Comparison of ENCODE assay signal across 22 cellular contexts in the genomic region with DNA sequence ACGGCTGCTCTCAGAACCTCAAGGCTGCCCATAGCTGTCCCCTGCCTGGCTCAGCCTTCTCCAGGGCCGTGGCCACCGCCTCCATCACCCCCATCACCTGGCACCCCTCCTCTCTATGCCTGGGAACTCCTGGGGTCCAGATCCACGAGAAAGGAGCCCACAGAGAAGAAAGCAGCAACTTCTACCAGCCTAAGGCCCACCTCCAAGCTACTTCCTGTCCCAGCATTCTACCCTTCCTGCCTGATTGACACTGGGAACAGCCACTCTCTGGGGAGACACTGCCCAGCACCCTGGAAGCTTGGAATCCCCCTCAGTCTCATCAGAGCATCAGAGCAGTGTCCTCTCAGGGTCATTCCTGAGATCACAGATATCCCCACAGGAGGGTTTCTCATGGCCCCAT. TPM values are rescaled to one million over a fixed set of nuclear protein-coding genes. Genes with fewer than 3 reads are reported as not detected.
DNase-seq lines count a peak whose midpoint lies in the region; ATAC-seq and TF ChIP-seq lines count a peak whose summit lies in the region.
"Had no signal": no experiment of that assay in that cellular context is flagged by ENCODE, and none has a peak within 500 bp of the region (broad histone marks: within the 10 kb centered on the region; RNA-seq: fewer than 3 reads in every experiment).

No MANE protein-coding gene starts in this region.

- H4K5ac ChIP-seq in IMR-90 (ENCODE audit: low read depth, low read length): no peak overlapping the region

- no peak overlapping the region for H2BK5ac ChIP-seq in IMR-90 (ENCODE audit: low read depth, low read length, poor library complexity, severe bottlenecking)

- BruUV-seq in IMR-90 (replicated peaks; lab: Mats Ljungman, UMichigan): no TSS peak

- in situ Hi-C loops in IMR-90 (cut with MboI; ENCODE audit: low sequenced_read_pairs): no loop called here

- no peaks in the 10 kb centered on the region for H3K9me3 Mint-ChIP-seq in T-cell
- H3K9me3 Mint-ChIP-seq: stimulated activated naive CD8-positive, alpha-beta T cell treated with anti-CD3 and anti-CD28 coated beads, Interleukin-15, Interleukin-2, amounts not matched to agents 100 ng/mL and 50 ng/mL, for 24 hours had no signal

- no peak overlapping the region for H2BK120ac ChIP-seq in IMR-90 (ENCODE audit: low read depth, low read length)

- no peaks in the 10 kb centered on the region for H3K4me1 ChIP-seq in IMR-90 (ENCODE audit: control insufficient read depth, insufficient read depth, low read length)
- H3K4me1 ChIP-seq in colonic mucosa: no peaks in the 10 kb centered on the region
- H3K4me1 ChIP-seq: uterus had no signal

- ATAC-seq in GM18907 (IDR thresholded peaks at IDR 0.05; ENCODE audit: unreplicated experiment) (peak; percentile 47), IMR-90 (ENCODE audit: low read depth) (no peak), Right ventricle myocardium superior (ENCODE audit: poor library complexity) (no peak), T-cell (replicated peaks in 1 of 4) (no peak)
- ATAC-seq: mucosa of descending colon had no signal

- peaks cover 0 to 7% of the 10 kb centered on the region in 2 donors for H3K27me3 Mint-ChIP-seq in T-cell

- H3K27ac ChIP-seq in IMR-90 (ENCODE audit: insufficient read depth, low read length) (no peak overlapping the region), colonic mucosa (no peak overlapping the region)
- H3K27ac ChIP-seq: ascending aorta, coronary artery, ovary, PC-9, uterus had no signal

- H3K4me3 ChIP-seq in IMR-90 (ENCODE audit: insufficient read depth, low read depth, low read length) (no peak overlapping the region), colonic mucosa (no peak overlapping the region)
- H3K4me3 ChIP-seq: ascending aorta, coronary artery, mucosa of descending colon, ovary, PC-9, uterus had no signal

- intact Hi-C loops in IMR-90 (cut with micrococcal nuclease): no loop called here
- intact Hi-C loops in colonic mucosa (cut with DNase I): no loop called here
- intact Hi-C loops in Right ventricle myocardium superior (cut with DNase I): no loop called here

- no peaks in the 10 kb centered on the region for H3K36me3 Mint-ChIP-seq in T-cell

- no peak overlapping the region for H2BK20ac ChIP-seq in IMR-90 (ENCODE audit: low read depth, low read length)

- H3K14ac ChIP-seq in IMR-90 (replicated peaks; ENCODE audit: low read depth, low read length): no peak overlapping the region

- TF ChIP-seq CTCF in IMR-90 (conservative IDR thresholded peaks at IDR 0.05; ENCODE audit: low read depth, low read length) (no peak), colonic mucosa (IDR thresholded peaks at IDR 0.05) (no peak)

- no peaks in the 10 kb centered on the region for H3K36me3 ChIP-seq in IMR-90 (ENCODE audit: control insufficient read depth, insufficient read depth, low read length)
- no peaks in the 10 kb centered on the region for H3K36me3 ChIP-seq in colonic mucosa
- H3K36me3 ChIP-seq: ascending aorta, ovary, uterus had no signal

- no peak overlapping the region for H3K18ac ChIP-seq in IMR-90 (ENCODE audit: low read depth, low read length)

- H4K8ac ChIP-seq in IMR-90 (ENCODE audit: low read depth in 2 of 2, low read length in 2 of 2): no peak overlapping the region

- H3K4me3 Mint-ChIP-seq in T-cell: no peak overlapping the region
- H3K4me3 Mint-ChIP-seq: stimulated activated naive CD8-positive, alpha-beta T cell treated with anti-CD3 and anti-CD28 coated beads, Interleukin-15, Interleukin-2, amounts not matched to agents 100 ng/mL and 50 ng/mL, for 24 hours had no signal

- TF ChIP-seq RAD21 in IMR-90 (IDR thresholded peaks at IDR 0.05; ENCODE audit: low read length): no peak

- POLR2A ChIA-PET in IMR-90 (lab: Charles Lee; ENCODE audit: unreplicated experiment) (no interaction called here), T-cell (lab: Charles Lee) (interaction anchor here in 1 of 2 donors (0.6 kb wide), 1 partner anchor 215 kb away, joined by 16 read pairs; no protein-coding TSS in a partner anchor)

- peak overlapping the region; percentile 58 for H2AFZ ChIP-seq in IMR-90 (replicated peaks; ENCODE audit: low read length, poor library complexity)
- H2AFZ ChIP-seq: PC-9 had no signal

- no peak overlapping the region for H4K91ac ChIP-seq in IMR-90 (ENCODE audit: insufficient read depth, low read depth, low read length)

- H2AK9ac ChIP-seq in IMR-90 (replicated peaks; ENCODE audit: low read depth, low read length, poor library complexity): no peak overlapping the region

- no peak overlapping the region for H3K23ac ChIP-seq in IMR-90 (ENCODE audit: low read depth, low read length)

- H3K4me2 ChIP-seq in IMR-90 (ENCODE audit: low read depth, low read length): no peak overlapping the region
- H3K4me2 ChIP-seq: PC-9 had no signal

- H3K9me3 ChIP-seq in IMR-90 (ENCODE audit: control insufficient read depth, insufficient read depth, low read length) (no peaks in the 10 kb centered on the region), colonic mucosa (no peaks in the 10 kb centered on the region)
- H3K9me3 ChIP-seq: ascending aorta, mucosa of descending colon, ovary, uterus had no signal

- TF ChIP-seq POLR2A in IMR-90 (IDR thresholded peaks at IDR 0.05; ENCODE audit: low read depth, low read length): no peak

- H3K9me1 ChIP-seq in IMR-90 (ENCODE audit: insufficient read depth, low read length): peaks cover 4% of the 10 kb centered on the region; the same call in 1 of the 2 replicates

- no peak overlapping the region for H2AK5ac ChIP-seq in IMR-90 (ENCODE audit: low read depth, low read length)

- H3K27me3 ChIP-seq in IMR-90 (ENCODE audit: control insufficient read depth, insufficient read depth, low read length): peaks cover 34% of the 10 kb centered on the region
- H3K27me3 ChIP-seq in colonic mucosa: no peaks in the 10 kb centered on the region
- H3K27me3 ChIP-seq: ascending aorta, ovary, uterus had no signal

- no peaks in the 10 kb centered on the region for H4K20me1 ChIP-seq in IMR-90 (ENCODE audit: insufficient read depth, low read length)

- WGBS in IMR-90 (ENCODE audit: extremely low coverage in 2 of 2, insufficient read length in 1 of 2), 2 experiments: no CpG with 5 or more reads among the region's 4 CpGs

- H3K9ac ChIP-seq in IMR-90 (ENCODE audit: low read depth, low read length): no peak overlapping the region
- H3K9ac ChIP-seq in colonic mucosa (ENCODE audit: low read depth in 2 of 2, low read length in 2 of 2): no peak overlapping the region

- no peaks in the 10 kb centered on the region for H3K79me1 ChIP-seq in IMR-90 (ENCODE audit: low read depth in 1 of 2, low read length in 2 of 2)

- DNase-seq in Daoy (ENCODE audit: low read depth): peak; percentile 16
- DNase-seq in IMR-90: peak; percentile 1
- DNase-seq in colonic mucosa: peak; percentile 13
- no peak for DNase-seq in Right ventricle myocardium superior
- DNase-seq in epidermal melanocyte (ENCODE audit: insufficient read length, low spot score): no peak
- no peak for DNase-seq in retina
- no peak for DNase-seq in T-cell
- DNase-seq: activated gamma-delta T cell, DMS153, glutamatergic neuron, mucosa of descending colon, NCI-H1105 treated with DMSO at 0.1 percent for 48 hours, NCI-H345, ovary, PC-9, small intestine, SW 1271, uterus had no signal

- no peak overlapping the region for H3K27ac Mint-ChIP-seq in T-cell
- H3K27ac Mint-ChIP-seq: stimulated activated naive CD8-positive, alpha-beta T cell treated with anti-CD3 and anti-CD28 coated beads, Interleukin-15, Interleukin-2, amounts not matched to agents 100 ng/mL and 50 ng/mL, for 24 hours had no signal

- dilution Hi-C loops in IMR-90 (cut with HindIII; ENCODE audit: low sequenced_read_pairs, unreplicated experiment): no loop called here

- H3K4ac ChIP-seq in IMR-90 (ENCODE audit: low read depth, low read length): no peak overlapping the region

- peaks cover 20 to 35% (median 21%) of the 10 kb centered on the region in 3 donors for H3K4me1 Mint-ChIP-seq in T-cell

- H2BK15ac ChIP-seq in IMR-90 (ENCODE audit: low read depth, low read length): no peak overlapping the region

- CTCF ChIA-PET in IMR-90 (lab: Yijun Ruan, JAX) (no interaction called here), T-cell (lab: Charles Lee) (no interaction called here)

- no peak overlapping the region for H3K56ac ChIP-seq in IMR-90 (ENCODE audit: extremely low read depth, insufficient read depth, low read length)

TF ChIP-seq in IMR-90, 13 proteins besides CTCF, POLR2A, EP300 and RAD21 (continues in another document):
- TF ChIP-seq FOS (IDR thresholded peaks at IDR 0.05; ENCODE audit: low read depth, low read length) (no peak), NFE2L2 (IDR thresholded peaks at IDR 0.05; ENCODE audit: low read depth, low read length) (no peak), MXI1 (IDR thresholded peaks at IDR 0.05; ENCODE audit: borderline replicate concordance, low read depth, low read length) (no peak), CEBPB (IDR thresholded peaks at IDR 0.05; ENCODE audit: low read depth, low read length) (no peak), MAFK (IDR thresholded peaks at IDR 0.05; ENCODE audit: low read depth, low read length) (no peak), BHLHE40 (IDR thresholded peaks at IDR 0.05; ENCODE audit: low read depth, low read length) (no peak), CHD1 (IDR thresholded peaks at IDR 0.05; ENCODE audit: low read depth, low read length) (no peak), RCOR1 (IDR thresholded peaks at IDR 0.05; ENCODE audit: insufficient replicate concordance, low read length) (no peak), SMC3 (IDR thresholded peaks at IDR 0.05; ENCODE audit: low read depth, low read length) (no peak), RFX5 (IDR thresholded peaks at IDR 0.05; ENCODE audit: low read depth, low read length) (no peak)
- TF ChIP-seq, protein P1, sequence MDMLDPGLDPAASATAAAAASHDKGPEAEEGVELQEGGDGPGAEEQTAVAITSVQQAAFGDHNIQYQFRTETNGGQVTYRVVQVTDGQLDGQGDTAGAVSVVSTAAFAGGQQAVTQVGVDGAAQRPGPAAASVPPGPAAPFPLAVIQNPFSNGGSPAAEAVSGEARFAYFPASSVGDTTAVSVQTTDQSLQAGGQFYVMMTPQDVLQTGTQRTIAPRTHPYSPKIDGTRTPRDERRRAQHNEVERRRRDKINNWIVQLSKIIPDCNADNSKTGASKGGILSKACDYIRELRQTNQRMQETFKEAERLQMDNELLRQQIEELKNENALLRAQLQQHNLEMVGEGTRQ (IDR thresholded peaks at IDR 0.05; ENCODE audit: low read depth, low read length): no peak

RNA-seq across cellular contexts. Expression of a gene that starts 36.9 kb away (rescaled TPM):
- total RNA-seq in Daoy (2014; rRNA removed; shearing (Covaris generic)): 0.57 and 0.68 TPM in 2 replicates
- total RNA-seq in IMR-90 (2012; rRNA removed) (not detected in 2 replicates), colonic mucosa (10 to 100 TPM; 34.3 to 63.9 TPM), Right ventricle myocardium superior (2.1 TPM), T-cell (1 to 10 TPM in 3 of 5 donors, under 1 TPM in 2; 0.38 to 2.0 (median 1.4) TPM)
- not detected in 2 replicates for polyA plus RNA-seq in IMR-90 (2012; rRNA removed)
- not detected in 2 replicates for polyA plus RNA-seq in IMR-90 (2012; cell fraction: cytosol; rRNA removed)
- not detected in 2 replicates for polyA plus RNA-seq in IMR-90 (2012; cell fraction: nucleus; rRNA removed; ENCODE audit: low replicate concordance)
- total RNA-seq: PC-9 had no signal

Comparison
In these comparisons a context has a peak if more than half of its experiments do, and no peak if none do; other contexts are left out.
1. DNase-seq: peak in Daoy (single experiment), IMR-90 (single experiment) and colonic mucosa (single experiment); none in Right ventricle myocardium superior (single experiment), epidermal melanocyte (single experiment), retina (single experiment) and T-cell (0 of 34).
2. RNA of a gene that starts 36.9 kb away (total RNA-seq): 34.3 to 63.9 TPM in colonic mucosa; 2.1 TPM in Right ventricle myocardium superior (single experiment), 0.38 to 2.0 TPM in T-cell, 0.57 to 0.68 TPM in Daoy and not detected in IMR-90; every median in the first group is over 10 times any median in the second.